20 cellular contexts compared by ENCODE assay signal in the genomic region with DNA sequence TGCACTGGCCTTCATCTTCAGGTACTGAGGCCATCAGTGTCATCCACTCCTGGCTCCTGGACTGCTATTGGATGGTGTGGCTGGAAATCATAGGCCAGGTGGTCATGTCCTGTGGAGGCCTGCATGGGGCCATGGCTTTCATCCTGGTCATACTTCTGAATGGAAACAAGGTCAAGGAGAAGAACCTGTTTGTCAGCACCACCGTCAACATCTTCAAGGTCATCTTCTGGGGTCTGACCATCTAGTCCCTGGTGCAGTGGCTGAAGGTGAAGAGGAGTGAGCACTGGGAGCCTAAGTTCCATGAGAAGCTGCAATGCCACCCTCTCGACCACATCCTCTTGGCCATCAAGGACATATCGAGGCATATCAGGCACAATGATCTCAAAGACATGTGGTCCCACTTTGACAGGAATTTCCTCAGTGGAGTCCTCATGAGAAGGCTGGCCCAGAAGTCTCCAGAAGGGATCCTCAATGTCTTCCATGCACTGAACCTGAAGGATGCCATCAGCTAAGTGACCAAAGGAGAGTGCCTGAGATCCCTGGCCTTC.
DNase-seq lines count a peak whose midpoint lies in the region; ATAC-seq, FAIRE-seq and TF ChIP-seq lines count a peak whose summit lies in the region.
"Had no signal": no experiment of that assay in that cellular context is flagged by ENCODE, and none has a peak within 500 bp of the region (broad histone marks: within the 10 kb centered on the region; RNA-seq: fewer than 3 reads in every experiment).

No MANE protein-coding gene starts in this region.

- intact Hi-C loops in activated CD4-positive, alpha-beta T cell treated with anti-CD3 and anti-CD28 coated beads, Interleukin-2, amount 10 ng/mL, durations not matched to agents 24 days and 14 days (cut with micrococcal nuclease), result no loop called here
- intact Hi-C loops in vagina (cut with DNase I), result no loop called here

- H3K27ac Mint-ChIP-seq in activated CD4-positive, alpha-beta T cell treated with anti-CD3 and anti-CD28 coated beads, Interleukin-2, amount 10 ng/mL, durations not matched to agents 24 days and 14 days, result no peak overlapping the region
- H3K27ac Mint-ChIP-seq: CD14-positive monocyte; CD8-positive, alpha-beta T cell; GM23338; HFFc6 had no signal

- H3K36me3 Mint-ChIP-seq in activated CD4-positive, alpha-beta T cell treated with anti-CD3 and anti-CD28 coated beads, Interleukin-2, amount 10 ng/mL, durations not matched to agents 24 days and 14 days (ENCODE audit: low read depth), result no peaks in the 10 kb centered on the region
- H3K36me3 Mint-ChIP-seq: CD14-positive monocyte; CD8-positive, alpha-beta T cell; IgD-negative memory B cell had no signal

- no peak overlapping the region for H2AK5ac ChIP-seq in neuronal stem cell (ENCODE audit: low read depth, low read length)

- H2AFZ ChIP-seq in neuronal stem cell (ENCODE audit: low read length), result no peak overlapping the region
- H2AFZ ChIP-seq: GM23338 had no signal

- H3K18ac ChIP-seq in neuronal stem cell (ENCODE audit: low read length), result no peak overlapping the region

- peak; percentile 41 for DNase-seq in activated CD4-positive, alpha-beta T cell treated with anti-CD3 and anti-CD28 coated beads, Interleukin-2, amount 10 ng/mL, durations not matched to agents 24 days and 14 days
- no peak for DNase-seq in activated CD4-positive, alpha-beta T cell treated with anti-CD3 and anti-CD28 coated beads, Interleukin-2, amount 50 U/mL, for 48 hours
- DNase-seq in bronchial epithelial cell (ENCODE audit: low read depth) (no peak), neuronal stem cell (ENCODE audit: low spot score) (no peak), vagina (ENCODE audit: extremely low spot score in 2 of 2) (peak; percentile 37 to 60), T-helper 2 cell (no peak)
- DNase-seq: CD8-positive, alpha-beta T cell; COR-L47; DMS153; EL; HFFc6 had no signal

- H3K9ac ChIP-seq in neuronal stem cell (ENCODE audit: low read depth, low read length, poor library complexity), result no peak overlapping the region

- no peak overlapping the region for H4K8ac ChIP-seq in neuronal stem cell (ENCODE audit: low read depth, low read length)

- no CpG with 5 or more reads among the region's 3 CpGs for WGBS in neuronal stem cell (ENCODE audit: extremely low coverage in 2 of 2, insufficient read length in 2 of 2, insufficient replicate concordance in 1 of 2), 2 donors

- H3K27me3 ChIP-seq in bronchial epithelial cell (ENCODE audit: control insufficient read depth, insufficient read depth, low read length) (no peaks in the 10 kb centered on the region), neuronal stem cell (ENCODE audit: control insufficient read depth in 3 of 3, insufficient read depth in 3 of 3, low read depth in 1 of 3, low read length in 3 of 3) (peaks cover 0 to 2% (median 0%) of the 10 kb centered on the region in 3 experiments), vagina (no peaks in the 10 kb centered on the region)

- no peak overlapping the region for H2BK15ac ChIP-seq in neuronal stem cell (ENCODE audit: low read length)

- H3K9me3 Mint-ChIP-seq in activated CD4-positive, alpha-beta T cell treated with anti-CD3 and anti-CD28 coated beads, Interleukin-2, amount 10 ng/mL, durations not matched to agents 24 days and 14 days, result no peaks in the 10 kb centered on the region
- H3K9me3 Mint-ChIP-seq: CD8-positive, alpha-beta T cell; GM23338; IgD-negative memory B cell had no signal

- H3K4me2 ChIP-seq in neuronal stem cell (ENCODE audit: insufficient read depth, low read length, poor library complexity, severe bottlenecking), result no peak overlapping the region
- H3K4me2 ChIP-seq: GM23338 had no signal

- no peak overlapping the region for H3K4me3 Mint-ChIP-seq in activated CD4-positive, alpha-beta T cell treated with anti-CD3 and anti-CD28 coated beads, Interleukin-2, amount 10 ng/mL, durations not matched to agents 24 days and 14 days
- H3K4me3 Mint-ChIP-seq: CD14-positive monocyte; CD8-positive, alpha-beta T cell; GM23338; HFFc6; IgD-negative memory B cell had no signal

- no peak overlapping the region for H4K91ac ChIP-seq in neuronal stem cell (ENCODE audit: low read depth, low read length, poor library complexity)

- H3K23ac ChIP-seq in neuronal stem cell (ENCODE audit: low read depth, low read length, poor library complexity), result peak overlapping the region; percentile 76

- no peak overlapping the region for H2BK12ac ChIP-seq in neuronal stem cell (ENCODE audit: low read length)

- no peak for TF ChIP-seq POLR2A in vagina (IDR thresholded peaks at IDR 0.05)

- H3K4ac ChIP-seq in neuronal stem cell (ENCODE audit: low read length), result no peak overlapping the region

- H3K4me1 Mint-ChIP-seq in activated CD4-positive, alpha-beta T cell treated with anti-CD3 and anti-CD28 coated beads, Interleukin-2, amount 10 ng/mL, durations not matched to agents 24 days and 14 days, result no peaks in the 10 kb centered on the region
- H3K4me1 Mint-ChIP-seq: CD14-positive monocyte, GM23338 had no signal

- ATAC-seq in HG02759 (IDR thresholded peaks at IDR 0.05; ENCODE audit: unreplicated experiment), result no peak
- ATAC-seq: CD8-positive, alpha-beta T cell; GM23338 had no signal

- H3K14ac ChIP-seq in neuronal stem cell (ENCODE audit: low read length), result no peak overlapping the region

- H2BK5ac ChIP-seq in neuronal stem cell (ENCODE audit: low read length), result no peak overlapping the region

- TF ChIP-seq CTCF in bronchial epithelial cell (IDR thresholded peaks at IDR 0.05; ENCODE audit: insufficient read depth, low read length, severe bottlenecking), result no peak
- TF ChIP-seq CTCF in vagina (IDR thresholded peaks at IDR 0.05), result no peak

- no peak overlapping the region for H3K27ac ChIP-seq in neuronal stem cell (replicated peaks; ENCODE audit: low read length)
- no peak overlapping the region for H3K27ac ChIP-seq in vagina
- H3K27ac ChIP-seq: 22Rv1 had no signal

- no peak overlapping the region for H2BK120ac ChIP-seq in neuronal stem cell (ENCODE audit: low read depth, low read length)

- peak; percentile 90 for FAIRE-seq in bronchial epithelial cell (lab: Jason Lieb, UNC)
- FAIRE-seq: D721Med, G401.6, GM12891 had no signal

- H3K79me1 ChIP-seq in neuronal stem cell (ENCODE audit: low read depth, low read length), result no peaks in the 10 kb centered on the region

- no peaks in the 10 kb centered on the region for H3K36me3 ChIP-seq in bronchial epithelial cell (ENCODE audit: control insufficient read depth, insufficient read depth, low read length)
- no peaks in the 10 kb centered on the region for H3K36me3 ChIP-seq in neuronal stem cell (replicated peaks in 1 of 2; ENCODE audit: control insufficient read depth in 2 of 2, insufficient read depth in 2 of 2, low read length in 2 of 2)
- no peaks in the 10 kb centered on the region for H3K36me3 ChIP-seq in vagina
- H3K36me3 ChIP-seq: HAP-1 had no signal

- H3K9me3 ChIP-seq in neuronal stem cell (replicated peaks in 1 of 2; ENCODE audit: control insufficient read depth in 2 of 2, insufficient read depth in 1 of 2, low read depth in 1 of 2, low read length in 2 of 2) (peaks cover 0 to 5% of the 10 kb centered on the region in 2 donors), vagina (no peaks in the 10 kb centered on the region)
- H3K9me3 ChIP-seq: HAP-1 had no signal

- H3K27me3 Mint-ChIP-seq in activated CD4-positive, alpha-beta T cell treated with anti-CD3 and anti-CD28 coated beads, Interleukin-2, amount 10 ng/mL, durations not matched to agents 24 days and 14 days, result peaks cover 18% of the 10 kb centered on the region
- H3K27me3 Mint-ChIP-seq: IgD-negative memory B cell had no signal

- H3K4me3 ChIP-seq in bronchial epithelial cell (ENCODE audit: low read depth, low read length) (no peak overlapping the region), neuronal stem cell (ENCODE audit: low read length in 2 of 2) (no peak overlapping the region), vagina (no peak overlapping the region)
- H3K4me3 ChIP-seq: GM23338, HAP-1 had no signal

- H3K4me1 ChIP-seq in neuronal stem cell (ENCODE audit: control insufficient read depth in 2 of 2, insufficient read depth in 1 of 2, low read depth in 1 of 2, low read length in 2 of 2), result peaks cover 2 to 4% of the 10 kb centered on the region in 2 donors
- no peaks in the 10 kb centered on the region for H3K4me1 ChIP-seq in vagina
- H3K4me1 ChIP-seq: HAP-1 had no signal

Comparison
In these comparisons a context has a peak if more than half of its experiments do, and no peak if none do; other contexts are left out.
1. DNase-seq: peak in activated CD4-positive, alpha-beta T cell treated with anti-CD3 and anti-CD28 coated beads, Interleukin-2, amount 10 ng/mL, durations not matched to agents 24 days and 14 days (single experiment) and vagina (2 of 2); none in activated CD4-positive, alpha-beta T cell treated with anti-CD3 and anti-CD28 coated beads, Interleukin-2, amount 50 U/mL, for 48 hours (0 of 2), bronchial epithelial cell (single experiment), neuronal stem cell (single experiment) and T-helper 2 cell (0 of 5).